Comparison of ENCODE assay signal across 9 cellular contexts in the genomic region with DNA sequence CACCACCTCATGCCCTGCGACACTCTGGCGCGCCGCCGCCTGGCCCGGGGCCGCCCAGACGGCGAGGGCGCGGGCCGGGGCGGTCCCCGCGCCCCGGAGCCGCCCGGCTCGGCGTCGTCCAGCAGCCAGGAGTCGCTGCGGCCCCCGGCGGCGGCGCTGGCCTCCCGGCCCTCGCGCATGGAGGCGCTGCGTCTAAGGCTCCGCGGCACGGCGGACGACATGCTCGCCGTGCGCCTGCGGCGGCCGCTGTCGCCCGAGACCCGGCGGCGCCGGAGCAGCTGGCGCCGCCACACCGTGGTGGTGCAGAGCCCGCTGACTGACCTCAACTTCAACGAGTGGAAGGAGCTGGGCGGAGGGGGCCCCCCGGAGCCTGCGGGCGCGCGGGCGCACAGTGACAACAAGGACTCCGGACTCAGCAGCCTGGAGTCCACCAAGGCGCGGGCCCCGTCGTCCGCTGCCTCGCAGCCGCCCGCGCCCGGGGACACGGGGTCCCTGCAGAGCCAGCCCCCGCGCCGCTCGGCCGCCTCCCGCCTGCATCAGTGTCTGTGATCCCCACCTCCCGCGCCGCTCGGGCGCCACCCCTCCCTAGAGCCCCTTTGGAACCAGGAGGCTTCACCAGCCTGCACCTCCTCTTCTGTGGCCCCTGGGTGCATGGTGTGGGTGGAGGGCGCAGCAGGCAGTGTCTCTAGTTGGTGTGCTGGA.
DNase-seq lines count a peak whose midpoint lies in the region; ATAC-seq, FAIRE-seq and TF ChIP-seq lines count a peak whose summit lies in the region.
"Had no signal": no experiment of that assay in that cellular context is flagged by ENCODE, and none has a peak within 500 bp of the region (broad histone marks: within the 10 kb centered on the region; RNA-seq: fewer than 3 reads in every experiment).

No MANE protein-coding gene starts in this region.

- no peaks in the 10 kb centered on the region for H4K20me1 ChIP-seq in GM12878 (ENCODE audit: control insufficient read depth, insufficient read depth)

- no peak overlapping the region for H3K4me2 ChIP-seq in GM12878 (ENCODE audit: control insufficient read depth, insufficient read depth)

- H3K27ac ChIP-seq in GM12878 (ENCODE audit: control insufficient read depth, insufficient read depth) (no peak overlapping the region), upper lobe of right lung (no peak overlapping the region)

- H3K9me3 ChIP-seq in GM12878 (replicated peaks; ENCODE audit: control insufficient read depth, insufficient read depth, low read length) (no peaks in the 10 kb centered on the region), upper lobe of right lung (no peaks in the 10 kb centered on the region)

- H3K27me3 Mint-ChIP-seq in activated naive CD4-positive, alpha-beta T cell treated with anti-CD3 and anti-CD28 coated beads, Interleukin-2, amount 10 ng/mL, durations not matched to agents 7 days and 5 days = peaks cover 62% of the 10 kb centered on the region
- H3K27me3 Mint-ChIP-seq in CD14-positive monocyte (ENCODE audit: low read depth in 3 of 3) = peaks cover 34 to 48% (median 45%) of the 10 kb centered on the region in 3 donors

- no peak overlapping the region for H2AFZ ChIP-seq in GM12878 (ENCODE audit: control insufficient read depth, low read depth, low read length)

- no peak for DNase-seq in activated naive CD4-positive, alpha-beta T cell treated with anti-CD3 and anti-CD28 coated beads, Interleukin-2, amount 50 U/mL, for 72 hours (ENCODE audit: low spot score in 2 of 2)
- no peak for DNase-seq in activated naive CD4-positive, alpha-beta T cell treated with anti-CD3 and anti-CD28 coated beads, Interleukin-2, amount 10 ng/mL, durations not matched to agents 7 days and 5 days
- DNase-seq in GM12878 (ENCODE audit: low read depth, low spot score) = no peak
- peak in 1 of 2 donors; percentile 28 for DNase-seq in left colon
- no peak for DNase-seq in upper lobe of right lung
- no peak for DNase-seq in NCI-H1694 (lab: John Stamatoyannopoulos, UW)
- DNase-seq in CD14-positive monocyte (ENCODE audit: low spot score) = no peak
- DNase-seq in KG1 (lab: John Stamatoyannopoulos, UW) = no peak

- SMC1A ChIA-PET in GM12878 (lab: Charles Lee; ENCODE audit: uncharacterized antibody, unreplicated experiment) = no interaction called here

- TF ChIP-seq CTCF in GM12878 (IDR thresholded peaks at IDR 0.05 in 2 of 3, conservative IDR thresholded peaks at IDR 0.05 in 1 of 3; ENCODE audit: control insufficient read depth in 2 of 3, extremely low read depth in 1 of 3, insufficient read depth in 1 of 3, low read depth in 3 of 3, low read length in 3 of 3) = no peak; a peak in 1 of 6 replicates
- no peak for TF ChIP-seq CTCF in upper lobe of right lung (IDR thresholded peaks at IDR 0.05)
- no peak for TF ChIP-seq CTCF in CD14-positive monocyte (IDR thresholded peaks at IDR 0.05)

- RAD21 ChIA-PET in GM12878 (lab: Charles Lee; ENCODE audit: unreplicated experiment) = no interaction called here

- no peak overlapping the region for H3K9ac ChIP-seq in GM12878 (ENCODE audit: control insufficient read depth, insufficient read depth, low read length)

- H3K36me3 Mint-ChIP-seq in activated naive CD4-positive, alpha-beta T cell treated with anti-CD3 and anti-CD28 coated beads, Interleukin-2, amount 50 U/mL, for 72 hours = peaks cover 0 to 6% of the 10 kb centered on the region in 2 donors
- H3K36me3 Mint-ChIP-seq in activated naive CD4-positive, alpha-beta T cell treated with anti-CD3 and anti-CD28 coated beads, Interleukin-2, amount 10 ng/mL, durations not matched to agents 7 days and 5 days = no peaks in the 10 kb centered on the region
- H3K36me3 Mint-ChIP-seq in CD14-positive monocyte = peaks cover 10 to 11% of the 10 kb centered on the region in 2 donors

- no TSS peak for BruUV-seq in GM12878 (replicated peaks; lab: Mats Ljungman, UMichigan)

- no peak overlapping the region for H3K4me3 Mint-ChIP-seq in activated naive CD4-positive, alpha-beta T cell treated with anti-CD3 and anti-CD28 coated beads, Interleukin-2, amount 10 ng/mL, durations not matched to agents 7 days and 5 days
- H3K4me3 Mint-ChIP-seq in CD14-positive monocyte = peak overlapping the region in 1 of 2 donors; percentile 86

- in situ Hi-C loops in GM12878 (cut with MboI) = no loop called here

- TF ChIP-seq EP300 in GM12878 (IDR thresholded peaks at IDR 0.05; ENCODE audit: borderline replicate concordance in 1 of 2, control insufficient read depth in 1 of 2, low read depth in 2 of 2, low read length in 2 of 2) = no peak

- 49% methylated on average over 64 of the region's 85 CpGs for WGBS in GM12878 (ENCODE audit: insufficient coverage, insufficient replicate concordance, low lambda C conversion rate, missing lambda C conversion rate)

- H3K4me3 ChIP-seq in GM12878 = no peak overlapping the region
- H3K4me3 ChIP-seq in upper lobe of right lung = no peak overlapping the region

- H3K4me1 ChIP-seq in GM12878 (ENCODE audit: control insufficient read depth, insufficient read depth, low read length) (peaks cover 3% of the 10 kb centered on the region; the same call in 1 of the 2 replicates), upper lobe of right lung (no peaks in the 10 kb centered on the region)

- H3K27ac Mint-ChIP-seq in activated naive CD4-positive, alpha-beta T cell treated with anti-CD3 and anti-CD28 coated beads, Interleukin-2, amount 50 U/mL, for 72 hours = no peak overlapping the region
- H3K27ac Mint-ChIP-seq in activated naive CD4-positive, alpha-beta T cell treated with anti-CD3 and anti-CD28 coated beads, Interleukin-2, amount 10 ng/mL, durations not matched to agents 7 days and 5 days = no peak overlapping the region
- H3K27ac Mint-ChIP-seq in CD14-positive monocyte = no peak overlapping the region

- H3K36me3 ChIP-seq in GM12878 (ENCODE audit: control insufficient read depth in 2 of 2, insufficient read depth in 2 of 2, low read length in 1 of 2) = no peaks in the 10 kb centered on the region
- peaks cover 15% of the 10 kb centered on the region for H3K36me3 ChIP-seq in upper lobe of right lung

- peak; percentile 24 to 73 for ATAC-seq in activated naive CD4-positive, alpha-beta T cell treated with anti-CD3 and anti-CD28 coated beads, Interleukin-2, amount 50 U/mL, for 72 hours
- ATAC-seq in GM12878 (peak; percentile 39), left colon (peak; percentile 78), upper lobe of right lung (peak; percentile 52)

- peaks cover 11% of the 10 kb centered on the region for H3K4me1 Mint-ChIP-seq in activated naive CD4-positive, alpha-beta T cell treated with anti-CD3 and anti-CD28 coated beads, Interleukin-2, amount 10 ng/mL, durations not matched to agents 7 days and 5 days
- H3K4me1 Mint-ChIP-seq in CD14-positive monocyte = peaks cover 7% of the 10 kb centered on the region

- POLR2A ChIA-PET in GM12878 (lab: Charles Lee) = no interaction called here

- no peaks in the 10 kb centered on the region for H3K9me3 Mint-ChIP-seq in activated naive CD4-positive, alpha-beta T cell treated with anti-CD3 and anti-CD28 coated beads, Interleukin-2, amount 50 U/mL, for 72 hours
- no peaks in the 10 kb centered on the region for H3K9me3 Mint-ChIP-seq in activated naive CD4-positive, alpha-beta T cell treated with anti-CD3 and anti-CD28 coated beads, Interleukin-2, amount 10 ng/mL, durations not matched to agents 7 days and 5 days
- H3K9me3 Mint-ChIP-seq in CD14-positive monocyte = peaks cover 4 to 11% (median 6%) of the 10 kb centered on the region in 7 donors

- H3K79me2 ChIP-seq in GM12878 (ENCODE audit: control insufficient read depth, insufficient read depth, low read length) = no peaks in the 10 kb centered on the region

- no peak for TF ChIP-seq RAD21 in GM12878 (IDR thresholded peaks at IDR 0.05; ENCODE audit: insufficient read depth, low read depth, low read length)

- no peak for TF ChIP-seq POLR2A in GM12878 (IDR thresholded peaks at IDR 0.05; ENCODE audit: low read depth, low read length)

- no peak for FAIRE-seq in GM12878 (lab: Jason Lieb, UNC)
- FAIRE-seq: TTC549 had no signal

- intact Hi-C loops in GM12878 (cut with micrococcal nuclease; ENCODE audit: unreplicated experiment) = no loop called here
- intact Hi-C loops in left colon (cut with DNase I, micrococcal nuclease) = no loop called here
- intact Hi-C loops in upper lobe of right lung (cut with DNase I) = no loop called here
- intact Hi-C loops in CD14-positive monocyte (cut with micrococcal nuclease) = no loop called here

- H3K27me3 ChIP-seq in GM12878 (replicated peaks in 1 of 2; ENCODE audit: control insufficient read depth in 2 of 2, insufficient read depth in 2 of 2, low read length in 1 of 2) (peaks cover 4 to 10% of the 10 kb centered on the region in 2 experiments; a peak in 3 of 4 replicates), upper lobe of right lung (peaks cover 6% of the 10 kb centered on the region)

- CTCF ChIA-PET in activated naive CD4-positive, alpha-beta T cell treated with anti-CD3 and anti-CD28 coated beads, Interleukin-2, amount 10 ng/mL, durations not matched to agents 7 days and 5 days (lab: Charles Lee) = interaction anchor here (0.9 kb wide), 1 partner anchor 152 kb away, joined by 3 read pairs; no protein-coding TSS in a partner anchor
- CTCF ChIA-PET in GM12878 (lab: Yijun Ruan, JAX) = no interaction called here

TF ChIP-seq in GM12878, 131 proteins besides CTCF, POLR2A, EP300 and RAD21:
- TF ChIP-seq CREM (IDR thresholded peaks at IDR 0.05; ENCODE audit: low read depth) = no peak
- TF ChIP-seq POU2F2 (IDR thresholded peaks at IDR 0.05; ENCODE audit: borderline replicate concordance, low read depth, low read length) = no peak
- no peak for TF ChIP-seq TCF12 (IDR thresholded peaks at IDR 0.05; ENCODE audit: low read depth, low read length)
- no peak for TF ChIP-seq MTA2 (IDR thresholded peaks at IDR 0.05; ENCODE audit: low read depth)
- TF ChIP-seq CBFB (IDR thresholded peaks at IDR 0.05; ENCODE audit: low read depth) = no peak
- no peak for TF ChIP-seq BHLHE40 (IDR thresholded peaks at IDR 0.05; ENCODE audit: borderline replicate concordance in 1 of 2, low read depth in 2 of 2, low read length in 1 of 2)
- no peak for TF ChIP-seq TCF3 (IDR thresholded peaks at IDR 0.05; ENCODE audit: borderline replicate concordance, insufficient read depth, low read depth, low read length)
